9 cellular contexts compared by ENCODE assay signal in genomic region chr12:84272324-84272723, GRCh38.
"Had no signal": no experiment of that assay in that cellular context is flagged by ENCODE, and none has a peak within 500 bp of the region (broad histone marks: within the 10 kb centered on the region; RNA-seq: fewer than 3 reads in every experiment).

No MANE protein-coding gene starts in this region.

- H3K9me3 ChIP-seq: HAP-1 had no signal

- H3K36me3 ChIP-seq: HAP-1 had no signal

- DNase-seq: GM23248, GOT3, H7, HFFc6, KBM-7 had no signal

- H3K4me3 ChIP-seq: GM23248, HAP-1 had no signal

- H2AFZ ChIP-seq: GM23248 had no signal

- FAIRE-seq: HepG2 had no signal

- ATAC-seq: HCT116, HepG2 had no signal

- H3K27ac ChIP-seq: GM23248, HL-60 had no signal
